8 cellular contexts compared by ENCODE assay signal in the genomic region with DNA sequence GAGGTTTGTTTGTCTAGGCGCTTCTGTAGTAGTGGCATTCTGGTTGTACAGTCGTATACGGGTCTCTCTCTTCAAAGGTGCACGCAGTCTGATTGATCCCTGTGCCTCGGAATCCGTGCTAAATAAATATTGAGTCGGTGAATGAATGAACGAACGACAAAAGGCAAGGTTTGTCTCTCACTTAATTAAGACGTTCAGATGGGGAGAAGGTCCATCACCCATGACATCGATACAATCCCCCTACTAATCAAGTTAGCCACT. TPM values are rescaled to one million over a fixed set of nuclear protein-coding genes. Genes with fewer than 3 reads are reported as not detected.
DNase-seq lines count a peak whose midpoint lies in the region; ATAC-seq, FAIRE-seq and TF ChIP-seq lines count a peak whose summit lies in the region.

No MANE protein-coding gene starts in this region.

- H4K20me1 ChIP-seq in OCI-LY1 (ENCODE audit: insufficient read depth, low read length): no peaks in the 10 kb centered on the region
- H4K20me1 ChIP-seq in H1 (replicated peaks in 1 of 2; ENCODE audit: control insufficient read depth in 1 of 2, insufficient read depth in 2 of 2, low read length in 2 of 2): no peaks in the 10 kb centered on the region

- H3K27ac ChIP-seq in OCI-LY1 (ENCODE audit: low read depth, low read length, poor library complexity, severe bottlenecking) (no peak overlapping the region), H1 (ENCODE audit: low read depth, low read length) (no peak overlapping the region), trophoblast cell (ENCODE audit: low read depth, low read length) (no peak overlapping the region)

- H3K79me2 ChIP-seq in OCI-LY1 (ENCODE audit: insufficient read depth, low read length) (peaks cover 11% of the 10 kb centered on the region), H1 (ENCODE audit: control insufficient read depth in 1 of 2, insufficient read depth in 2 of 2, low read length in 2 of 2) (peaks cover 0 to 5% of the 10 kb centered on the region in 2 experiments; a peak in 2 of 4 replicates), trophoblast cell (ENCODE audit: control insufficient read depth, insufficient read depth, low read length, poor library complexity) (peaks cover 2% of the 10 kb centered on the region)

- peaks cover 11% of the 10 kb centered on the region for H3K23me2 ChIP-seq in H1 (ENCODE audit: low read depth, low read length)

- peak overlapping the region; percentile 89 for H3K4me3 Mint-ChIP-seq in activated T-cell treated with anti-CD3 and anti-CD28 coated beads, Interleukin-2, amount 50 U/mL, for 4 hours

- H2BK15ac ChIP-seq in H1 (ENCODE audit: low read length): 0 out of 2 replicates have a peak overlapping the region, but pooled peaks have one; percentile 13

- ATAC-seq in activated T-cell treated with anti-CD3 and anti-CD28 coated beads, Interleukin-2, amount 50 U/mL, for 4 hours: no peak

- no peak overlapping the region for H3K18ac ChIP-seq in H1 (ENCODE audit: extremely low read depth, low read length)
- H3K18ac ChIP-seq in trophoblast cell (ENCODE audit: low read length): no peak overlapping the region

- POLR2A ChIA-PET in H1 (lab: Charles Lee; ENCODE audit: partially characterized antibody): no interaction called here

- FAIRE-seq in H1 (lab: Jason Lieb, UNC): no peak

- H3K4me2 ChIP-seq in OCI-LY1 (ENCODE audit: low read length): peak overlapping the region; percentile 92
- peak overlapping the region; percentile 85 to 100 for H3K4me2 ChIP-seq in H1 (ENCODE audit: insufficient read depth in 1 of 2, low read depth in 2 of 2, low read length in 2 of 2)
- H3K4me2 ChIP-seq in trophoblast cell (ENCODE audit: low read length): peak overlapping the region; percentile 73

- DNase-seq in activated T-cell treated with anti-CD3 and anti-CD28 coated beads, Interleukin-2, amount 50 U/mL, for 4 hours: no peak
- DNase-seq in activated T-cell treated with anti-CD3 and anti-CD28 coated beads, Interleukin-2, amount 50 U/mL, for 1 hour: no peak
- DNase-seq in H1 (ENCODE audit: low read depth in 1 of 2, low spot score in 2 of 2) (no peak), trophoblast cell (peak; percentile 18 to 51), ecto neural progenitor cell (ENCODE audit: low spot score) (no peak), HPDE6-E6E7 (ENCODE audit: extremely low spot score) (no peak), CD1c-positive myeloid dendritic cell (ENCODE audit: extremely low spot score) (no peak)

- H3K4me1 Mint-ChIP-seq in activated T-cell treated with anti-CD3 and anti-CD28 coated beads, Interleukin-2, amount 50 U/mL, for 4 hours (ENCODE audit: low read depth): peaks cover 35% of the 10 kb centered on the region

- H3K9me3 Mint-ChIP-seq in activated T-cell treated with anti-CD3 and anti-CD28 coated beads, Interleukin-2, amount 50 U/mL, for 4 hours: no peaks in the 10 kb centered on the region

- H3K4me3 ChIP-seq in OCI-LY1 (ENCODE audit: low read depth, low read length, poor library complexity, severe bottlenecking): peak overlapping the region; percentile 77
- H3K4me3 ChIP-seq in H1 (ENCODE audit: extremely low read depth in 1 of 4, insufficient read depth in 2 of 4, low read depth in 3 of 4, low read length in 4 of 4): peak overlapping the region; percentile 68 to 95 (median 83)
- peak overlapping the region; percentile 4 for H3K4me3 ChIP-seq in trophoblast cell (ENCODE audit: low read depth, low read length)

- H4K8ac ChIP-seq in H1 (ENCODE audit: extremely low read depth, insufficient read depth, low read length) (no peak overlapping the region), trophoblast cell (ENCODE audit: low read depth, low read length) (peak overlapping the region; percentile 5)

- no peak overlapping the region for H4K12ac ChIP-seq in trophoblast cell (ENCODE audit: low read depth, low read length)

- 6% methylated on average over 11 of the region's 11 CpGs; no CpG with 5 or more reads in 1 of the 2 experiments for WGBS in H1 (ENCODE audit: extremely low coverage in 1 of 2, insufficient coverage in 1 of 2, insufficient read length in 1 of 2, insufficient replicate concordance in 2 of 2, low coverage in 1 of 2, low lambda C conversion rate in 2 of 2, missing lambda C conversion rate in 1 of 2), 2 experiments
- no CpG with 5 or more reads among the region's 11 CpGs for WGBS in trophoblast cell (ENCODE audit: extremely low coverage, insufficient coverage, insufficient read length)

- no peaks in the 10 kb centered on the region for H3K27me3 Mint-ChIP-seq in activated T-cell treated with anti-CD3 and anti-CD28 coated beads, Interleukin-2, amount 50 U/mL, for 4 hours (ENCODE audit: low read depth)

- H2AK5ac ChIP-seq in H1 (ENCODE audit: low read depth, low read length) (no peak overlapping the region), trophoblast cell (ENCODE audit: low read length) (no peak overlapping the region)

- H3K79me1 ChIP-seq in H1 (ENCODE audit: low read depth, low read length) (no peaks in the 10 kb centered on the region), trophoblast cell (ENCODE audit: low read length) (peaks cover 9% of the 10 kb centered on the region)

- no peak overlapping the region for H3K56ac ChIP-seq in H1 (replicated peaks; ENCODE audit: insufficient read length, low read depth, low read length)

- H3K23ac ChIP-seq in H1 (ENCODE audit: insufficient read length) (no peak overlapping the region), trophoblast cell (ENCODE audit: low read length) (no peak overlapping the region)

- TF ChIP-seq POLR2A in H1 (IDR thresholded peaks at IDR 0.05; ENCODE audit: control extremely low read depth in 1 of 2, low read depth in 2 of 2, low read length in 2 of 2): no peak

- H3F3A ChIP-seq in OCI-LY1 (ENCODE audit: insufficient read depth, low read length): no peaks in the 10 kb centered on the region

- no peak for TF ChIP-seq RAD21 in H1 (IDR thresholded peaks at IDR 0.05 in 1 of 2, conservative IDR thresholded peaks at IDR 0.05 in 1 of 2; ENCODE audit: low read depth in 2 of 2, low read length in 2 of 2)

- CTCF ChIA-PET in H1 (lab: Charles Lee; ENCODE audit: partially characterized antibody): interaction anchor here (1.6 kb wide), 1 partner anchor 45 kb away, joined by 6 read pairs; no protein-coding TSS in a partner anchor

- H2BK20ac ChIP-seq in H1 (ENCODE audit: low read length): no peak overlapping the region

- no peak overlapping the region for H4K5ac ChIP-seq in H1 (ENCODE audit: insufficient read length, low read depth, low read length)

- H2BK12ac ChIP-seq in H1 (ENCODE audit: low read depth, low read length) (no peak overlapping the region), trophoblast cell (ENCODE audit: low read length) (no peak overlapping the region)

- H2AFZ ChIP-seq in OCI-LY1 (ENCODE audit: low read length) (no peak overlapping the region), H1 (ENCODE audit: low read length) (peak overlapping the region; percentile 99), trophoblast cell (ENCODE audit: insufficient read depth, low read length, poor library complexity) (peak overlapping the region; percentile 82)

- no peaks in the 10 kb centered on the region for H3K9me2 ChIP-seq in OCI-LY1 (ENCODE audit: low read depth, low read length)

- no peaks in the 10 kb centered on the region for H3K36me3 ChIP-seq in OCI-LY1 (ENCODE audit: insufficient read depth, low read length)
- no peaks in the 10 kb centered on the region for H3K36me3 ChIP-seq in H1 (ENCODE audit: control insufficient read depth in 2 of 4, insufficient read depth in 4 of 4, low read length in 3 of 4)
- H3K36me3 ChIP-seq in trophoblast cell (ENCODE audit: control insufficient read depth in 1 of 2, insufficient read depth in 2 of 2, low read length in 2 of 2): no peaks in the 10 kb centered on the region

- H3K4me1 ChIP-seq in OCI-LY1 (ENCODE audit: insufficient read depth, low read length, severe bottlenecking) (peaks cover 37% of the 10 kb centered on the region), H1 (replicated peaks in 1 of 4; ENCODE audit: control insufficient read depth in 3 of 4, insufficient read depth in 4 of 4, low read length in 3 of 4) (peaks cover 0 to 8% (median 4%) of the 10 kb centered on the region in 4 experiments; a peak in 4 of 7 replicates), trophoblast cell (ENCODE audit: control insufficient read depth in 1 of 2, insufficient read depth in 2 of 2, low read length in 2 of 2) (no peaks in the 10 kb centered on the region)

- H3K14ac ChIP-seq in H1 (ENCODE audit: insufficient read length) (no peak overlapping the region), trophoblast cell (ENCODE audit: low read length) (no peak overlapping the region)

- H3K4ac ChIP-seq in H1 (replicated peaks; ENCODE audit: insufficient read length, low read depth, low read length) (no peak overlapping the region), trophoblast cell (ENCODE audit: low read depth, low read length) (no peak overlapping the region)

- no peak for TF ChIP-seq CTCF in OCI-LY1 (IDR thresholded peaks at IDR 0.05; ENCODE audit: low read length)
- TF ChIP-seq CTCF in H1 (IDR thresholded peaks at IDR 0.05; ENCODE audit: control extremely low read depth in 1 of 3, insufficient read depth in 1 of 3, low read depth in 1 of 3, low read length in 3 of 3): no peak

- H2BK120ac ChIP-seq in H1 (replicated peaks; ENCODE audit: low read depth, low read length): no peak overlapping the region
- H2BK120ac ChIP-seq in trophoblast cell (ENCODE audit: insufficient read depth, low read length, poor library complexity): no peak overlapping the region

- H3K9me3 ChIP-seq in OCI-LY1 (ENCODE audit: low read length) (no peaks in the 10 kb centered on the region), H1 (ENCODE audit: insufficient read depth in 2 of 2, low read depth in 1 of 2, low read length in 1 of 2) (no peaks in the 10 kb centered on the region), trophoblast cell (ENCODE audit: insufficient read depth, low read depth, low read length) (no peaks in the 10 kb centered on the region)

- H4K91ac ChIP-seq in H1 (replicated peaks; ENCODE audit: insufficient read length, low read length): no peak overlapping the region
- no peak overlapping the region for H4K91ac ChIP-seq in trophoblast cell (ENCODE audit: low read depth, low read length)

- H2BK5ac ChIP-seq in H1 (ENCODE audit: low read depth, low read length) (no peak overlapping the region), trophoblast cell (ENCODE audit: low read depth, low read length, poor library complexity) (no peak overlapping the region)

- H3K9ac ChIP-seq in OCI-LY1 (ENCODE audit: low read length) (peak overlapping the region; percentile 65), H1 (replicated peaks in 1 of 4; ENCODE audit: extremely low read depth in 1 of 4, low read depth in 3 of 4, low read length in 3 of 4) (peak overlapping the region; percentile 10 to 76 (median 50); a peak in 5 of 7 replicates), trophoblast cell (ENCODE audit: low read length) (peak overlapping the region; percentile 50)

- TF ChIP-seq EP300 in H1 (IDR thresholded peaks at IDR 0.05; ENCODE audit: borderline replicate concordance in 1 of 2, low read depth in 2 of 2, low read length in 2 of 2): no peak

- no peaks in the 10 kb centered on the region for H3K27me3 ChIP-seq in OCI-LY1 (ENCODE audit: insufficient read depth, low read length)
- no peaks in the 10 kb centered on the region for H3K27me3 ChIP-seq in H1 (replicated peaks in 1 of 4; ENCODE audit: control insufficient read depth in 3 of 4, extremely low read depth in 1 of 4, insufficient read depth in 3 of 4, low read length in 3 of 4)
- no peaks in the 10 kb centered on the region for H3K27me3 ChIP-seq in trophoblast cell (ENCODE audit: insufficient read depth, low read length)

- peaks cover under 1% of the 10 kb centered on the region for H3K36me3 Mint-ChIP-seq in activated T-cell treated with anti-CD3 and anti-CD28 coated beads, Interleukin-2, amount 50 U/mL, for 4 hours (ENCODE audit: insufficient read depth)

RNA-seq across cellular contexts. Expression of gene CREBRF, which starts 0.5 kb away (rescaled TPM):
- total RNA-seq in activated T-cell treated with anti-CD3 and anti-CD28 coated beads, Interleukin-2, amount 50 U/mL, for 4 hours: 10 to 100 TPM in 2 of 3 donors, 1 to 10 TPM in 1; 7.2 to 11.7 (median 10.1) TPM
- 4.7 and 5.0 TPM in 2 replicates for total RNA-seq in H1 (2021; fragmentation: NEBNext Ultra II Directional; extraction: Animal tissue kit (Norgen Biotek cat#: 25700))
- 0.86 and 1.2 TPM in 2 replicates for polyA plus RNA-seq in H1 (2011; rRNA removed)
- polyA plus RNA-seq in H1 (2011; cell fraction: cytosol; rRNA removed): 1.5 TPM
- 4.0 TPM for polyA plus RNA-seq in H1 (2011; cell fraction: nucleus; rRNA removed)
- 1.7 to 3.2 TPM (median 2.4 TPM) in 4 replicates for polyA plus RNA-seq in H1 (2012, experiment 1 of 2)
- 0.10 TPM for polyA plus RNA-seq in H1 (2012, experiment 2 of 2)
- polyA plus RNA-seq in H1 (2013, experiment 1 of 2): 2.3 TPM
- polyA plus RNA-seq in H1 (2013, experiment 2 of 2): 2.5 TPM
- 10.0 and 10.1 TPM in 2 replicates for polyA minus RNA-seq in H1 (2011; rRNA and poly(A)+ RNA removed)
- polyA minus RNA-seq in H1 (2011; cell fraction: cytosol; rRNA and poly(A)+ RNA removed): 5.9 TPM
- polyA minus RNA-seq in H1 (2011; cell fraction: nucleus; rRNA and poly(A)+ RNA removed): 20.4 TPM
- 6.1 and 6.2 TPM in 2 replicates for polyA plus RNA-seq in trophoblast cell (2013)

Comparison
In these comparisons a context has a peak if more than half of its experiments do, and no peak if none do; other contexts are left out.
1. DNase-seq: peak in trophoblast cell (2 of 2); none in activated T-cell treated with anti-CD3 and anti-CD28 coated beads, Interleukin-2, amount 50 U/mL, for 4 hours (single experiment), activated T-cell treated with anti-CD3 and anti-CD28 coated beads, Interleukin-2, amount 50 U/mL, for 1 hour (single experiment), H1 (0 of 2), ecto neural progenitor cell (single experiment), HPDE6-E6E7 (single experiment) and CD1c-positive myeloid dendritic cell (single experiment).
2. H3K4me3 ChIP-seq: peak in every context shown above with its lines; median percentile 83 in H1; 77 in OCI-LY1; 4 in trophoblast cell.
3. Peak in every context shown above with its lines, with median percentiles within 50 percentile points of each other: H3K4me2 ChIP-seq and H3K9ac ChIP-seq.